ENCODE assay signal across 1 cellular context in genomic region chr9:37465249-37466036, GRCh38.
TF ChIP-seq lines count a peak whose summit lies in the region.

Gene ZBTB5 (minus strand): TSS chr9:37465450. CDS start chr9:37442551, 22,899 bp downstream.

TF ChIP-seq in H1, 55 proteins besides CTCF, POLR2A, EP300 and RAD21 (continued from another document):
- no peak for TF ChIP-seq CBX8 (IDR thresholded peaks at IDR 0.05; ENCODE audit: borderline replicate concordance, low read depth, low read length)
- no peak for TF ChIP-seq TCF12 (IDR thresholded peaks at IDR 0.05; ENCODE audit: low read depth, low read length)
- peak; percentile 30; the same call in 1 of the 2 replicates for TF ChIP-seq YY1 (IDR thresholded peaks at IDR 0.05; ENCODE audit: low read depth, low read length)
- no peak for TF ChIP-seq SUZ12 (IDR thresholded peaks at IDR 0.05; ENCODE audit: low read length)
- TF ChIP-seq TEAD4 (IDR thresholded peaks at IDR 0.05; ENCODE audit: low read depth, low read length), result no peak
- no peak for TF ChIP-seq SIN3A (conservative IDR thresholded peaks at IDR 0.05 in 1 of 2, IDR thresholded peaks at IDR 0.05 in 1 of 2; ENCODE audit: low read depth in 1 of 2, low read length in 2 of 2)
- peak; percentile 25 for TF ChIP-seq SAP30 (IDR thresholded peaks at IDR 0.05; ENCODE audit: insufficient read depth, insufficient replicate concordance, low read length)
- peak; percentile 40; the same call in 1 of the 2 replicates for TF ChIP-seq ATF3 (IDR thresholded peaks at IDR 0.05; ENCODE audit: insufficient read depth, low read depth, low read length)
- peak; percentile 71 for TF ChIP-seq TAF7 (optimal IDR thresholded peaks at IDR 0.05; ENCODE audit: borderline replicate concordance, low read depth, low read length)
- TF ChIP-seq JUN (IDR thresholded peaks at IDR 0.05; ENCODE audit: low read depth, low read length), result no peak
- TF ChIP-seq E2F6 (IDR thresholded peaks at IDR 0.05), result peak; percentile 86
- no peak for TF ChIP-seq CHD7 (IDR thresholded peaks at IDR 0.05; ENCODE audit: insufficient replicate concordance, low read length)
- TF ChIP-seq MAFK (IDR thresholded peaks at IDR 0.05; ENCODE audit: low read depth, low read length), result no peak
- peak; percentile 71; the same call in 1 of the 2 replicates for TF ChIP-seq SP4 (IDR thresholded peaks at IDR 0.05; ENCODE audit: low read length)
- TF ChIP-seq SP2 (IDR thresholded peaks at IDR 0.05; ENCODE audit: low read length), result peak; percentile 54
- no peak for TF ChIP-seq NANOG (IDR thresholded peaks at IDR 0.05; ENCODE audit: insufficient read depth, low read depth, low read length, poor library complexity, severe bottlenecking)
- no peak for TF ChIP-seq POU5F1 (IDR thresholded peaks at IDR 0.05; ENCODE audit: low read depth, low read length)
- TF ChIP-seq SIRT6 (IDR thresholded peaks at IDR 0.05; ENCODE audit: low read length), result no peak
- TF ChIP-seq PHF8 (conservative IDR thresholded peaks at IDR 0.05; ENCODE audit: low read depth, low read length), result peak; percentile 9; the same call in 1 of the 2 replicates
- TF ChIP-seq GTF2F1 (IDR thresholded peaks at IDR 0.05; ENCODE audit: borderline replicate concordance, low read depth, low read length), result no peak
- TF ChIP-seq RNF2 (IDR thresholded peaks at IDR 0.05; ENCODE audit: borderline replicate concordance, low read depth, low read length, missing control alignments, poor library complexity, severe bottlenecking), result no peak
- TF ChIP-seq CHD2 (IDR thresholded peaks at IDR 0.05; ENCODE audit: low read length), result peak; percentile 55; the same call in 1 of the 2 replicates
- TF ChIP-seq HDAC2 (IDR thresholded peaks at IDR 0.05; ENCODE audit: borderline replicate concordance in 1 of 2, low read depth in 2 of 2, low read length in 2 of 2), result no peak
- TF ChIP-seq CEBPB (IDR thresholded peaks at IDR 0.05; ENCODE audit: low read depth, low read length), result no peak; the same call in 1 of the 2 replicates
- peak; percentile 19; the same call in 1 of the 2 replicates for TF ChIP-seq USF2 (IDR thresholded peaks at IDR 0.05; ENCODE audit: low read length)
- no peak for TF ChIP-seq RFX5 (IDR thresholded peaks at IDR 0.05; ENCODE audit: borderline replicate concordance, low read depth, low read length)
- TF ChIP-seq NRF1 (IDR thresholded peaks at IDR 0.05; ENCODE audit: low read depth, low read length), result no peak
- TF ChIP-seq RXRA (IDR thresholded peaks at IDR 0.05; ENCODE audit: insufficient read depth, low read depth, low read length), result no peak
- no peak; the same call in 1 of the 2 replicates for TF ChIP-seq SRF (IDR thresholded peaks at IDR 0.05; ENCODE audit: low read depth, low read length)
- TF ChIP-seq RBBP5 (IDR thresholded peaks at IDR 0.05; ENCODE audit: borderline replicate concordance, low read depth, low read length), result no peak
- TF ChIP-seq HDAC6 (IDR thresholded peaks at IDR 0.05; ENCODE audit: low read depth, low read length), result no peak
- TF ChIP-seq EZH2 (IDR thresholded peaks at IDR 0.05; ENCODE audit: low read depth, low read length, severe bottlenecking), result no peak
- no peak for TF ChIP-seq ASH2L (IDR thresholded peaks at IDR 0.05; ENCODE audit: low read length)
- no peak for TF ChIP-seq ATF2 (IDR thresholded peaks at IDR 0.05; ENCODE audit: low read length)
- no peak for TF ChIP-seq FOSL1 (IDR thresholded peaks at IDR 0.05; ENCODE audit: insufficient read depth, low read depth, low read length)
- TF ChIP-seq BRCA1 (IDR thresholded peaks at IDR 0.05; ENCODE audit: low read depth, low read length), result no peak
- TF ChIP-seq CTBP2 (IDR thresholded peaks at IDR 0.05; ENCODE audit: borderline replicate concordance, insufficient read depth, insufficient read length, low read length), result no peak
- TF ChIP-seq KDM4A (IDR thresholded peaks at IDR 0.05; ENCODE audit: low read depth, low read length, severe bottlenecking), result no peak
- TF ChIP-seq JUND (IDR thresholded peaks at IDR 0.05; ENCODE audit: low read length), result no peak
- peak; percentile 92 for TF ChIP-seq CREB1 (IDR thresholded peaks at IDR 0.05)
- peak; percentile 79 for TF ChIP-seq POLR2AphosphoS5 (IDR thresholded peaks at IDR 0.05; ENCODE audit: low read depth, low read length)
- TF ChIP-seq ZNF274 (IDR thresholded peaks at IDR 0.05; ENCODE audit: borderline replicate concordance, extremely low read depth, low read length), result no peak
- TF ChIP-seq CHD1 (IDR thresholded peaks at IDR 0.05; ENCODE audit: low read depth, low read length), result no peak
- TF ChIP-seq EGR1 (IDR thresholded peaks at IDR 0.05; ENCODE audit: borderline replicate concordance, low read depth, low read length), result no peak
- peak; percentile 78 for TF ChIP-seq TBP (IDR thresholded peaks at IDR 0.05; ENCODE audit: low read depth, low read length)
- peak; percentile 64; the same call in 1 of the 2 replicates for TF ChIP-seq MAX (IDR thresholded peaks at IDR 0.05)
- TF ChIP-seq BACH1 (IDR thresholded peaks at IDR 0.05; ENCODE audit: low read length), result no peak; the same call in 1 of the 2 replicates
- TF ChIP-seq TAF1 (IDR thresholded peaks at IDR 0.05; ENCODE audit: low read depth, low read length), result peak; percentile 75
- no peak for TF ChIP-seq SIX5 (IDR thresholded peaks at IDR 0.05; ENCODE audit: low read depth, low read length)
- TF ChIP-seq KDM5A (IDR thresholded peaks at IDR 0.05; ENCODE audit: low read length), result 0 out of 2 replicates have a peak, but pooled peaks have one; percentile 4
- no peak for TF ChIP-seq KDM1A (IDR thresholded peaks at IDR 0.05; ENCODE audit: borderline replicate concordance, low read length)
